Comparison of ENCODE assay signal across 11 cellular contexts in the genomic region with DNA sequence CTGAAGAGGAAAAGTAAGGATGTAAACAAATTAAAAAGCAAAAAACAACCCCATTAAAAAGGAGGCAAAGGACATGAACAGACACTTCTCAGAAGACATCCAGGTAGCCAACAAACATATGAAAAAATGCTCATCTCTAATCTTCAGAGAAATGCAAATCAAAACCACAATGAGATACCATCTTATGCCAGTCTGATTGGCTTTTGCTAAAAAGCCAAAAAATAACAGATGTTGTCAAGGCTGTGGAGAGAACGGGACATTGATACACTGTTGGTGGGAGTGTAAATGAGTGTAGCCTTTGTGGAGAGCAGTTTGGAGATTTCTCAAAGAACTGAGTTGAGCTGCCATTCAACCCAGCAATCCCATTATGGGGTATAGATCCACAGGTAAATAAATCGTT. TPM values are rescaled to one million over a fixed set of nuclear protein-coding genes. Genes with fewer than 3 reads are reported as not detected.
"Had no signal": no experiment of that assay in that cellular context is flagged by ENCODE, and none has a peak within 500 bp of the region (broad histone marks: within the 10 kb centered on the region; RNA-seq: fewer than 3 reads in every experiment).

No MANE protein-coding gene starts in this region.

- H3K4me1 ChIP-seq: HAP-1 had no signal

- H3K4me2 ChIP-seq: GM23338 had no signal

- H2AFZ ChIP-seq: GM23338 had no signal

- H3K4me3 ChIP-seq: GM23338, HAP-1, K562 had no signal

- FAIRE-seq: HepG2, K562 had no signal

- H3K27ac ChIP-seq: HL-60 had no signal

- H3K36me3 ChIP-seq: HAP-1 had no signal

- ATAC-seq: GM23338, HCT116, HepG2, K562 had no signal

- H3K9me3 ChIP-seq: HAP-1 had no signal

- DNase-seq: H7, HFFc6, KG1 had no signal

RNA-seq across cellular contexts. Expression of a gene that starts 18.6 kb away (rescaled TPM):
- total RNA-seq: HepG2, HT1080 had no signal
- polyA plus RNA-seq: HepG2, IgD-negative memory B cell had no signal
